8 cellular contexts compared by ENCODE assay signal in genomic region chr3:129441215-129441614, GRCh38. TPM values are rescaled to one million over a fixed set of nuclear protein-coding genes. Genes with fewer than 3 reads are reported as not detected.
A peak's percentile ranks its signal among the peaks of the same experiment; 100 is the strongest.
DNase-seq lines count a peak whose midpoint lies in the region; ATAC-seq and TF ChIP-seq lines count a peak whose summit lies in the region.

No MANE protein-coding gene starts in this region.

- peaks cover 16% of the 10 kb centered on the region for H3K36me3 Mint-ChIP-seq in activated CD8-positive, alpha-beta T cell treated with anti-CD3 and anti-CD28 coated beads for 36 hours (ENCODE audit: low read depth)

- H3K36me3 ChIP-seq in heart left ventricle (peaks cover 0 to 21% (median 18%) of the 10 kb centered on the region in 9 donors), iPS-20b (ENCODE audit: insufficient read depth, low read depth, low read length) (peaks cover 19% of the 10 kb centered on the region), thymus (ENCODE audit: control insufficient read depth, insufficient read depth) (no peaks in the 10 kb centered on the region)

- WGBS in heart left ventricle, 4 donors, result 39 to 48% (median 44%) methylated on average over 9 of the region's 9 CpGs
- WGBS in thymus, result 61% methylated on average over 9 of the region's 9 CpGs

- peak overlapping the region; percentile 89 for H3K27ac Mint-ChIP-seq in activated CD8-positive, alpha-beta T cell treated with anti-CD3 and anti-CD28 coated beads for 36 hours

- H3K4me3 ChIP-seq in heart left ventricle (peak overlapping the region in 9 of 12 donors; percentile 76 to 89 (median 87)), iPS-20b (ENCODE audit: low read length) (peak overlapping the region; percentile 97), thymus (ENCODE audit: low read length) (peak overlapping the region; percentile 97)

- H3K4me1 ChIP-seq in heart left ventricle, result peaks cover 5 to 73% (median 40%) of the 10 kb centered on the region in 12 donors
- H3K4me1 ChIP-seq in iPS-20b (ENCODE audit: insufficient read depth, low read length), result peaks cover 28% of the 10 kb centered on the region
- peaks cover 13% of the 10 kb centered on the region for H3K4me1 ChIP-seq in thymus (ENCODE audit: control insufficient read depth, insufficient read depth, low read length)

- no peak for ATAC-seq in heart left ventricle
- no peak for ATAC-seq in left ventricle myocardium superior
- ATAC-seq in activated CD8-positive, alpha-beta T cell treated with anti-CD3 and anti-CD28 coated beads for 36 hours, result no peak
- no peak for ATAC-seq in HG03159 (IDR thresholded peaks at IDR 0.05; ENCODE audit: unreplicated experiment)

- CTCF ChIA-PET in activated CD8-positive, alpha-beta T cell treated with anti-CD3 and anti-CD28 coated beads for 36 hours (lab: Charles Lee), result interaction anchor here (1.3 to 2.8 kb wide), 4 partner anchors 12 to 187 kb away, joined by 3 to 11 read pairs (median 8); partner anchors contain the start of gene EFCAB12

- peak overlapping the region; percentile 83 for H3K4me3 Mint-ChIP-seq in activated CD8-positive, alpha-beta T cell treated with anti-CD3 and anti-CD28 coated beads for 36 hours

- intact Hi-C loops in heart left ventricle (cut with DNase I), result loop anchor here in 2 of 10 donors (2.0 to 5.0 kb wide), 2 partner anchors 41 to 186 kb away; no protein-coding TSS in a partner anchor
- intact Hi-C loops in left ventricle myocardium superior (cut with micrococcal nuclease), result no loop called here
- intact Hi-C loops in activated CD8-positive, alpha-beta T cell treated with anti-CD3 and anti-CD28 coated beads for 36 hours (cut with micrococcal nuclease), result no loop called here

- no peak for TF ChIP-seq CTCF in heart left ventricle (IDR thresholded peaks at IDR 0.05)
- no peak for TF ChIP-seq CTCF in activated CD8-positive, alpha-beta T cell treated with anti-CD3 and anti-CD28 coated beads for 36 hours (IDR thresholded peaks at IDR 0.05)

- no peak for DNase-seq in heart left ventricle
- DNase-seq in left ventricle myocardium superior, result no peak
- no peak for DNase-seq in activated CD8-positive, alpha-beta T cell treated with anti-CD3 and anti-CD28 coated beads for 36 hours
- no peak for DNase-seq in NK-92 (lab: John Stamatoyannopoulos, UW; ENCODE audit: unreplicated experiment)
- DNase-seq in ureter (ENCODE audit: low spot score), result no peak

- H3K27me3 Mint-ChIP-seq in activated CD8-positive, alpha-beta T cell treated with anti-CD3 and anti-CD28 coated beads for 36 hours, result no peaks in the 10 kb centered on the region

- H3K9me3 Mint-ChIP-seq in activated CD8-positive, alpha-beta T cell treated with anti-CD3 and anti-CD28 coated beads for 36 hours, result no peaks in the 10 kb centered on the region

- H3K27ac ChIP-seq in heart left ventricle (peak overlapping the region; percentile 86 to 98 (median 90)), iPS-20b (ENCODE audit: low read length) (no peak overlapping the region), thymus (ENCODE audit: low read depth) (peak overlapping the region; percentile 98)

- H3K9ac ChIP-seq in iPS-20b (ENCODE audit: low read depth, low read length), result peak overlapping the region; percentile 88; the same call in 1 of the 2 replicates

- no peak for TF ChIP-seq POLR2A in heart left ventricle (IDR thresholded peaks at IDR 0.05)

- H3K4me1 Mint-ChIP-seq in activated CD8-positive, alpha-beta T cell treated with anti-CD3 and anti-CD28 coated beads for 36 hours (ENCODE audit: low read depth), result peaks cover 43% of the 10 kb centered on the region

- H3K9me3 ChIP-seq in heart left ventricle (no peaks in the 10 kb centered on the region), iPS-20b (ENCODE audit: insufficient read depth, low read depth, low read length) (no peaks in the 10 kb centered on the region), thymus (ENCODE audit: control insufficient read depth) (no peaks in the 10 kb centered on the region)

- POLR2A ChIA-PET in activated CD8-positive, alpha-beta T cell treated with anti-CD3 and anti-CD28 coated beads for 36 hours (lab: Charles Lee), result interaction anchor here (1.0 to 4.7 kb wide), 5 partner anchors 9 to 327 kb away, joined by 3 to 35 read pairs (median 4); partner anchors contain the start of gene EFCAB12

- H3K27me3 ChIP-seq in heart left ventricle (no peaks in the 10 kb centered on the region), iPS-20b (ENCODE audit: insufficient read depth, low read length) (no peaks in the 10 kb centered on the region), thymus (ENCODE audit: control insufficient read depth, insufficient read depth) (no peaks in the 10 kb centered on the region)

RNA-seq across cellular contexts. Expression of gene IFT122, which starts 1.2 kb away (rescaled TPM):
- total RNA-seq in heart left ventricle (10 to 100 TPM; 13.1 to 34.2 (median 16.6) TPM), left ventricle myocardium superior (16.8 TPM), ureter (37.6 TPM)
- polyA plus RNA-seq in heart left ventricle (10 to 100 TPM in 1 of 2 donors, 1 to 10 TPM in 1; 7.2 to 25.2 TPM), thymus (10.0 TPM)
- 10 to 100 TPM; 18.9 to 20.4 TPM for total RNA-seq in activated CD8-positive, alpha-beta T cell treated with anti-CD3 and anti-CD28 coated beads for 36 hours

RNA-seq across cellular contexts. Expression of gene MBD4, which starts 1.5 kb away (rescaled TPM):
- total RNA-seq in heart left ventricle (10 to 100 TPM; 13.0 to 26.7 (median 20.6) TPM), left ventricle myocardium superior (19.8 TPM), ureter (31.6 TPM)
- polyA plus RNA-seq in heart left ventricle (10 to 100 TPM; 10.8 to 42.3 TPM), thymus (28.8 TPM)
- 10 to 100 TPM; 38.9 to 44.5 TPM for total RNA-seq in activated CD8-positive, alpha-beta T cell treated with anti-CD3 and anti-CD28 coated beads for 36 hours

RNA-seq across cellular contexts. Expression of gene EFCAB12, which starts 12.8 kb away (rescaled TPM):
- total RNA-seq in heart left ventricle (under 1 TPM in 4 of 9 donors, not detected in 5; 0.09 to 0.20 (median 0.14) TPM), left ventricle myocardium superior (not detected), ureter (0.26 TPM)
- polyA plus RNA-seq in heart left ventricle (under 1 TPM; 0.07 to 0.11 TPM), thymus (0.37 TPM)
- total RNA-seq in activated CD8-positive, alpha-beta T cell treated with anti-CD3 and anti-CD28 coated beads for 36 hours, result under 1 TPM; 0.56 to 0.65 TPM
